ENCODE assay signal across 16 cellular contexts in the genomic region with DNA sequence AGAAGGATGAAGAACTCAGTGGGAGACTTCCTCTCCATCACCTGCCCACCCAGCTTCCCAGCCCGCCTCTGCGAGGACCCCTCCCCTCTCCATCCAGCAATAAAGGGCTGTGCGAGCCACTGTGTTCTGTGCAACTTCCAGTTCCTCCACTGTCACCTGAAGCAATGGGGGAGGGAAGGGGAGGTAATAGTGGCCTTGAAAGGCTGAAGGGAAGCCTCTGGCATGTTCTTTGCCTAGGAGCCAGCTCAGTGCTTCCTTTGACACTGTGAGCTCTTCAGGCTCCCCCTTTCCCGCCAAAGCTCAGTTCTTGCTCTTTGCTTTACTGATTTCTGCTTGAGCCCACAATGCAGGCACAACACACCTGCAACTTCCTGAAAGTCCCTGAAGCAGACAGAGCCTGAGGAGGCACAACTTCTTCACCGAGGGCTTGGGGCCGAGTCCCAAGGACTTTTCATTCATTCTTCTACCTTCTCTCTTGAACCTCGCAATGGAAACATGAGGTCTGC.
A peak's percentile ranks its signal among the peaks of the same experiment; 100 is the strongest.
DNase-seq lines count a peak whose midpoint lies in the region; ATAC-seq and TF ChIP-seq lines count a peak whose summit lies in the region.
"Had no signal": no experiment of that assay in that cellular context is flagged by ENCODE, and none has a peak within 500 bp of the region (broad histone marks: within the 10 kb centered on the region; RNA-seq: fewer than 3 reads in every experiment).

No MANE protein-coding gene starts in this region.

- no peak for TF ChIP-seq POLR2A in right lobe of liver (IDR thresholded peaks at IDR 0.05)

- H3K27ac ChIP-seq in KOPT-K1 (ENCODE audit: low read depth, low read length, poor library complexity, severe bottlenecking), result peak overlapping the region; percentile 57
- no peak overlapping the region for H3K27ac ChIP-seq in right lobe of liver
- no peak overlapping the region for H3K27ac ChIP-seq in upper lobe of right lung
- H3K27ac ChIP-seq: coronary artery, GM23248, psoas muscle, stomach had no signal

- intact Hi-C loops in right lobe of liver (cut with DNase I) (no loop called here), upper lobe of right lung (cut with DNase I) (no loop called here)

- peak overlapping the region; percentile 62 for H3K4me3 Mint-ChIP-seq in activated CD4-positive, alpha-beta T cell treated with anti-CD3 and anti-CD28 coated beads, Interleukin-2, amount 10 ng/mL, durations not matched to agents 7 days and 5 days
- peak overlapping the region; percentile 66 for H3K4me3 Mint-ChIP-seq in activated naive CD8-positive, alpha-beta T cell treated with anti-CD3 and anti-CD28 coated beads, Interleukin-2, amount 10 ng/mL, durations not matched to agents 7 days and 5 days
- H3K4me3 Mint-ChIP-seq in naive thymus-derived CD8-positive, alpha-beta T cell, result peak overlapping the region; percentile 62 to 89 (median 82)

- peak overlapping the region; percentile 91 for H3K27ac Mint-ChIP-seq in activated CD4-positive, alpha-beta T cell treated with anti-CD3 and anti-CD28 coated beads, Interleukin-2, amount 10 ng/mL, durations not matched to agents 7 days and 5 days
- peak overlapping the region; percentile 92 for H3K27ac Mint-ChIP-seq in activated naive CD8-positive, alpha-beta T cell treated with anti-CD3 and anti-CD28 coated beads, Interleukin-2, amount 10 ng/mL, durations not matched to agents 7 days and 5 days
- peak overlapping the region; percentile 75 to 97 (median 94) for H3K27ac Mint-ChIP-seq in naive thymus-derived CD8-positive, alpha-beta T cell

- CTCF ChIA-PET in activated CD4-positive, alpha-beta T cell treated with anti-CD3 and anti-CD28 coated beads, Interleukin-2, amount 10 ng/mL, durations not matched to agents 7 days and 5 days (lab: Charles Lee), result interaction anchor here (0.9 to 1.3 kb wide), 4 partner anchors 14 to 215 kb away, joined by 3 read pairs; no protein-coding TSS in a partner anchor

- H3K4me3 ChIP-seq in right lobe of liver, result no peak overlapping the region
- no peak overlapping the region for H3K4me3 ChIP-seq in upper lobe of right lung
- H3K4me3 ChIP-seq: coronary artery, GM23248, psoas muscle, stomach had no signal

- H3K4me1 Mint-ChIP-seq in activated CD4-positive, alpha-beta T cell treated with anti-CD3 and anti-CD28 coated beads, Interleukin-2, amount 10 ng/mL, durations not matched to agents 7 days and 5 days, result peaks cover 96% of the 10 kb centered on the region
- H3K4me1 Mint-ChIP-seq in activated naive CD8-positive, alpha-beta T cell treated with anti-CD3 and anti-CD28 coated beads, Interleukin-2, amount 10 ng/mL, durations not matched to agents 7 days and 5 days, result peaks cover 71% of the 10 kb centered on the region
- peaks cover 50 to 94% (median 91%) of the 10 kb centered on the region in 4 donors for H3K4me1 Mint-ChIP-seq in naive thymus-derived CD8-positive, alpha-beta T cell

- H3K36me3 ChIP-seq in KOPT-K1 (ENCODE audit: insufficient read depth, low read length), result no peaks in the 10 kb centered on the region
- H3K36me3 ChIP-seq in right lobe of liver, result no peaks in the 10 kb centered on the region
- H3K36me3 ChIP-seq in upper lobe of right lung, result no peaks in the 10 kb centered on the region
- H3K36me3 ChIP-seq: stomach had no signal

- H3K36me3 Mint-ChIP-seq in activated CD4-positive, alpha-beta T cell treated with anti-CD3 and anti-CD28 coated beads, Interleukin-2, amount 10 ng/mL, durations not matched to agents 7 days and 5 days (ENCODE audit: low read depth), result peaks cover 46% of the 10 kb centered on the region
- peaks cover 19% of the 10 kb centered on the region for H3K36me3 Mint-ChIP-seq in activated naive CD8-positive, alpha-beta T cell treated with anti-CD3 and anti-CD28 coated beads, Interleukin-2, amount 10 ng/mL, durations not matched to agents 7 days and 5 days
- peaks cover 0 to 4% (median 0%) of the 10 kb centered on the region in 3 donors for H3K36me3 Mint-ChIP-seq in naive thymus-derived CD8-positive, alpha-beta T cell

- no peaks in the 10 kb centered on the region for H3K9me3 Mint-ChIP-seq in activated CD4-positive, alpha-beta T cell treated with anti-CD3 and anti-CD28 coated beads, Interleukin-2, amount 10 ng/mL, durations not matched to agents 7 days and 5 days
- no peaks in the 10 kb centered on the region for H3K9me3 Mint-ChIP-seq in activated naive CD8-positive, alpha-beta T cell treated with anti-CD3 and anti-CD28 coated beads, Interleukin-2, amount 10 ng/mL, durations not matched to agents 7 days and 5 days
- H3K9me3 Mint-ChIP-seq in naive thymus-derived CD8-positive, alpha-beta T cell, result no peaks in the 10 kb centered on the region

- no peaks in the 10 kb centered on the region for H3K27me3 Mint-ChIP-seq in activated CD4-positive, alpha-beta T cell treated with anti-CD3 and anti-CD28 coated beads, Interleukin-2, amount 10 ng/mL, durations not matched to agents 7 days and 5 days
- no peaks in the 10 kb centered on the region for H3K27me3 Mint-ChIP-seq in activated naive CD8-positive, alpha-beta T cell treated with anti-CD3 and anti-CD28 coated beads, Interleukin-2, amount 10 ng/mL, durations not matched to agents 7 days and 5 days
- H3K27me3 Mint-ChIP-seq in naive thymus-derived CD8-positive, alpha-beta T cell, result peaks cover 0 to 20% (median 0%) of the 10 kb centered on the region in 5 donors

- H3K4me1 ChIP-seq in right lobe of liver (no peaks in the 10 kb centered on the region), upper lobe of right lung (peaks cover 36% of the 10 kb centered on the region)
- H3K4me1 ChIP-seq: psoas muscle had no signal

- WGBS in right lobe of liver (ENCODE audit: insufficient coverage, low coverage, low lambda C conversion rate, missing lambda C conversion rate), result 80% methylated on average over 6 of the region's 7 CpGs

- peak; percentile 28 for DNase-seq in activated CD4-positive, alpha-beta T cell treated with anti-CD3 and anti-CD28 coated beads, Interleukin-2, amount 10 ng/mL, durations not matched to agents 7 days and 5 days
- DNase-seq in activated CD4-positive, alpha-beta T cell treated with anti-CD3 and anti-CD28 coated beads, Interleukin-2, amount 50 U/mL, for 1 hour, result no peak
- no peak for DNase-seq in activated naive CD8-positive, alpha-beta T cell treated with anti-CD3 and anti-CD28 coated beads, Interleukin-2, amount 10 ng/mL, durations not matched to agents 7 days and 5 days
- no peak for DNase-seq in naive thymus-derived CD8-positive, alpha-beta T cell
- no peak for DNase-seq in right lobe of liver
- DNase-seq in upper lobe of right lung, result no peak
- no peak for DNase-seq in NCI-H526 treated with DMSO at 0.1 percent for 48 hours (lab: John Stamatoyannopoulos, UW)
- DNase-seq: COR-L47, GM23248, mammary epithelial cell, NCI-H1092, NCI-H2171, psoas muscle, stomach had no signal

- H3K27me3 ChIP-seq in right lobe of liver, result no peaks in the 10 kb centered on the region
- no peaks in the 10 kb centered on the region for H3K27me3 ChIP-seq in upper lobe of right lung
- H3K27me3 ChIP-seq: stomach had no signal

- ATAC-seq in activated naive CD8-positive, alpha-beta T cell treated with anti-CD3 and anti-CD28 coated beads, Interleukin-2, amount 10 ng/mL, durations not matched to agents 7 days and 5 days (ENCODE audit: low read depth), result no peak
- ATAC-seq in naive thymus-derived CD8-positive, alpha-beta T cell, result no peak
- ATAC-seq in right lobe of liver (no peak), upper lobe of right lung (no peak)
- ATAC-seq: psoas muscle had no signal

- H3K9me3 ChIP-seq in KOPT-K1 (ENCODE audit: insufficient read depth, low read length, poor library complexity, severe bottlenecking) (no peaks in the 10 kb centered on the region), right lobe of liver (no peaks in the 10 kb centered on the region), upper lobe of right lung (no peaks in the 10 kb centered on the region)
- H3K9me3 ChIP-seq: psoas muscle, stomach had no signal

- POLR2A ChIA-PET in activated CD4-positive, alpha-beta T cell treated with anti-CD3 and anti-CD28 coated beads, Interleukin-2, amount 10 ng/mL, durations not matched to agents 7 days and 5 days (lab: Charles Lee), result no interaction called here
- POLR2A ChIA-PET in activated naive CD8-positive, alpha-beta T cell treated with anti-CD3 and anti-CD28 coated beads, Interleukin-2, amount 10 ng/mL, durations not matched to agents 7 days and 5 days (lab: Charles Lee), result interaction anchor here (0.6 to 3.4 kb wide), 9 partner anchors 9 to 142 kb away, joined by 3 to 19 read pairs (median 4); no protein-coding TSS in a partner anchor
- POLR2A ChIA-PET in naive thymus-derived CD8-positive, alpha-beta T cell (lab: Charles Lee), result interaction anchor here (0.5 to 11.7 kb wide), 8 partner anchors 13 to 362 kb away, joined by 3 to 194 read pairs (median 4); no protein-coding TSS in a partner anchor

- TF ChIP-seq CTCF in right lobe of liver (IDR thresholded peaks at IDR 0.05) (no peak), upper lobe of right lung (IDR thresholded peaks at IDR 0.05) (no peak)
